ENCODE assay signal across 8 cellular contexts in the genomic region with DNA sequence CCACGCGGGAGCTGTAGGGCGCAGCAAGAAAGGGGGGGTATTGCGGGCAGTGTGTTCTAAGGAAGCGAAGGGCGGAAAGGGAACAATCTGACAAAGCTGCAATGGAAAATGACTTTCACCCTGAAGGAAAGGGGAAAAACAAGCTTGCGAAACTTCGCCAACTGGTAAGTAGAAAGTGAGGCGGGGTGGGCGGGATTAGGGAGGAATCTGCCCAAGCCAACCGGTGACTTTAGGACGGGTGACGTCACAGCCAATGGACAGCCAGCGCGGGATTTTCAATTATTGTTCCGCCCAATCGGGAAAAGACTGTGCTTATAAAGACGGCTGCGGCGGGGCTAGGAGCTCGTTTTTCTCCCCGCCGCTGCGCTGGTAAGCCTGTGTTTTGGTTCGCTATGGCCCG. TPM values are rescaled to one million over a fixed set of nuclear protein-coding genes. Genes with fewer than 3 reads are reported as not detected.
DNase-seq lines count a peak whose midpoint lies in the region; ATAC-seq, FAIRE-seq and TF ChIP-seq lines count a peak whose summit lies in the region.
"Not testable (repeated sequence)": the region's sequence is repeated elsewhere in the genome, so short reads cannot be mapped to it uniquely, and the experiment has no call there.

No MANE protein-coding gene starts in this region.

- H3K27ac ChIP-seq in heart left ventricle, pancreas: not testable (repeated sequence)

- H3K4me3 Mint-ChIP-seq in activated CD8-positive, alpha-beta T cell treated with anti-CD3 and anti-CD28 coated beads for 36 hours = not testable (repeated sequence)

- not testable (repeated sequence) for H3K36me3 ChIP-seq in heart left ventricle, pancreas

- peaks cover 19% of the 10 kb centered on the region for H3K4me1 Mint-ChIP-seq in activated CD8-positive, alpha-beta T cell treated with anti-CD3 and anti-CD28 coated beads for 36 hours (ENCODE audit: low read depth)

- TF ChIP-seq POLR2A in heart left ventricle (IDR thresholded peaks at IDR 0.05) = not testable (repeated sequence)

- H3K9me3 Mint-ChIP-seq in activated CD8-positive, alpha-beta T cell treated with anti-CD3 and anti-CD28 coated beads for 36 hours = not testable (repeated sequence)

- TF ChIP-seq CTCF in activated CD8-positive, alpha-beta T cell treated with anti-CD3 and anti-CD28 coated beads for 36 hours (IDR thresholded peaks at IDR 0.05); heart left ventricle (IDR thresholded peaks at IDR 0.05); pancreas (IDR thresholded peaks at IDR 0.05): not testable (repeated sequence)

- not testable (repeated sequence) for H3K27me3 ChIP-seq in heart left ventricle, pancreas

- not testable (repeated sequence) for H3K9me3 ChIP-seq in heart left ventricle, pancreas

- POLR2A ChIA-PET in activated CD8-positive, alpha-beta T cell treated with anti-CD3 and anti-CD28 coated beads for 36 hours (lab: Charles Lee) = not testable (repeated sequence)

- WGBS in heart left ventricle, 4 donors = no CpG with 5 or more reads among the region's 26 CpGs
- whole genome bisulfite sequencing in pancreas, 2 donors = no CpG with 5 or more reads among the region's 26 CpGs

- not testable (repeated sequence) for H3K4me3 ChIP-seq in heart left ventricle, pancreas

- H3K4me1 ChIP-seq in heart left ventricle (peaks cover 5 to 28% (median 18%) of the 10 kb centered on the region in 12 donors), pancreas (peaks cover 5 to 20% (median 17%) of the 10 kb centered on the region in 3 donors)

- H3K36me3 Mint-ChIP-seq in activated CD8-positive, alpha-beta T cell treated with anti-CD3 and anti-CD28 coated beads for 36 hours (ENCODE audit: low read depth) = peaks cover 22% of the 10 kb centered on the region

- H3K27ac Mint-ChIP-seq in activated CD8-positive, alpha-beta T cell treated with anti-CD3 and anti-CD28 coated beads for 36 hours = not testable (repeated sequence)

- ATAC-seq in GM18907 (IDR thresholded peaks at IDR 0.05; ENCODE audit: unreplicated experiment) = peak; percentile 34
- peak; percentile 30 for ATAC-seq in GM21515 (IDR thresholded peaks at IDR 0.05; ENCODE audit: unreplicated experiment)
- ATAC-seq in HG02870 (IDR thresholded peaks at IDR 0.05; ENCODE audit: unreplicated experiment) = peak; percentile 18
- ATAC-seq in HG03439 (IDR thresholded peaks at IDR 0.05; ENCODE audit: unreplicated experiment) = peak; percentile 22
- ATAC-seq in activated CD8-positive, alpha-beta T cell treated with anti-CD3 and anti-CD28 coated beads for 36 hours = peak; percentile 24
- ATAC-seq in heart left ventricle = peak; percentile 64 to 74 (median 67)
- ATAC-seq in pancreas = peak; percentile 61 to 76 (median 68)

- CTCF ChIA-PET in activated CD8-positive, alpha-beta T cell treated with anti-CD3 and anti-CD28 coated beads for 36 hours (lab: Charles Lee) = not testable (repeated sequence)

- intact Hi-C loops in activated CD8-positive, alpha-beta T cell treated with anti-CD3 and anti-CD28 coated beads for 36 hours (cut with micrococcal nuclease); heart left ventricle (cut with DNase I); pancreas (cut with DNase I): not testable (repeated sequence)

- not testable (repeated sequence) for DNase-seq in activated CD8-positive, alpha-beta T cell treated with anti-CD3 and anti-CD28 coated beads for 36 hours; heart left ventricle; pancreas

- not testable (repeated sequence) for H3K27me3 Mint-ChIP-seq in activated CD8-positive, alpha-beta T cell treated with anti-CD3 and anti-CD28 coated beads for 36 hours

- peak; percentile 6 for FAIRE-seq in A204.1 (lab: Jason Lieb, UNC)
- not testable (repeated sequence) for FAIRE-seq in pancreas (lab: Jason Lieb, UNC)

RNA-seq across cellular contexts. Expression of a gene that starts 47.1 kb away (rescaled TPM):
- 10 to 100 TPM; 25.1 to 28.8 TPM for total RNA-seq in activated CD8-positive, alpha-beta T cell treated with anti-CD3 and anti-CD28 coated beads for 36 hours
- total RNA-seq in heart left ventricle (10 to 100 TPM; 12.5 to 39.4 (median 14.0) TPM), pancreas (1 to 10 TPM; 7.0 to 8.8 (median 8.5) TPM)
- polyA plus RNA-seq in heart left ventricle (10 to 100 TPM; 16.2 to 40.7 TPM), pancreas (10 to 100 TPM; 19.6 to 24.1 TPM)

Comparison
In these comparisons a context has a peak if more than half of its experiments do, and no peak if none do; other contexts are left out.
1. ATAC-seq: peak in every context shown above with its lines; median percentile 68 in pancreas; 67 in heart left ventricle; 34 in GM18907; 30 in GM21515; 24 in activated CD8-positive, alpha-beta T cell treated with anti-CD3 and anti-CD28 coated beads for 36 hours; 22 in HG03439; 18 in HG02870.